In genomic region chr1:67150931-67151330, GRCh38 we compare ENCODE assay signal across 26 cellular contexts. TPM values are rescaled to one million over a fixed set of nuclear protein-coding genes. Genes with fewer than 3 reads are reported as not detected.
"Had no signal": no experiment of that assay in that cellular context is flagged by ENCODE, and none has a peak within 500 bp of the region (broad histone marks: within the 10 kb centered on the region; RNA-seq: fewer than 3 reads in every experiment).

No MANE protein-coding gene starts in this region.

- H3K9me3 Mint-ChIP-seq: dendritic cell treated with granulocyte-macrophage colony-stimulating factor and Interleukin-4, amounts not matched to agents 40 ng/mL and 50 ng/mL, for 4 days; effector memory CD8-positive, alpha-beta T cell; endodermal cell; naive B cell had no signal

- FAIRE-seq: endometrium, islet of Langerhans, keratinocyte had no signal

- H3K36me3 Mint-ChIP-seq: mesothelial cell of epicardium, naive B cell had no signal

- DNase-seq: colonic mucosa; cortex of kidney; effector CD8-positive, alpha-beta T cell; effector memory CD8-positive, alpha-beta T cell; endodermal cell; erythroblast; esophagus squamous epithelium; foreskin fibroblast; foreskin melanocyte; gastrocnemius medialis; glutamatergic neuron; head of caudate nucleus; heart right ventricle; hippocampal formation; left cardiac atrium; left lung; left ventricle myocardium superior; lower lobe of right lung; mesenchymal stem cell; mucosa of descending colon; naive B cell had no signal

- H3K27ac Mint-ChIP-seq: dendritic cell treated with granulocyte-macrophage colony-stimulating factor and Interleukin-4, amounts not matched to agents 40 ng/mL and 50 ng/mL, for 4 days; effector memory CD8-positive, alpha-beta T cell; endodermal cell; mesothelial cell of epicardium had no signal

- H3K4me3 Mint-ChIP-seq: dendritic cell treated with granulocyte-macrophage colony-stimulating factor and Interleukin-4, amounts not matched to agents 40 ng/mL and 50 ng/mL, for 4 days; effector memory CD8-positive, alpha-beta T cell; endodermal cell; mesothelial cell of epicardium; naive B cell had no signal

RNA-seq across cellular contexts. Expression of gene IL23R, which starts 15.3 kb away (rescaled TPM):
- polyA plus RNA-seq: heart right ventricle, keratinocyte had no signal

RNA-seq across cellular contexts. Expression of gene C1orf141, which starts 16.2 kb away (rescaled TPM):
- polyA plus RNA-seq: heart right ventricle, keratinocyte had no signal
